In the genomic region with DNA sequence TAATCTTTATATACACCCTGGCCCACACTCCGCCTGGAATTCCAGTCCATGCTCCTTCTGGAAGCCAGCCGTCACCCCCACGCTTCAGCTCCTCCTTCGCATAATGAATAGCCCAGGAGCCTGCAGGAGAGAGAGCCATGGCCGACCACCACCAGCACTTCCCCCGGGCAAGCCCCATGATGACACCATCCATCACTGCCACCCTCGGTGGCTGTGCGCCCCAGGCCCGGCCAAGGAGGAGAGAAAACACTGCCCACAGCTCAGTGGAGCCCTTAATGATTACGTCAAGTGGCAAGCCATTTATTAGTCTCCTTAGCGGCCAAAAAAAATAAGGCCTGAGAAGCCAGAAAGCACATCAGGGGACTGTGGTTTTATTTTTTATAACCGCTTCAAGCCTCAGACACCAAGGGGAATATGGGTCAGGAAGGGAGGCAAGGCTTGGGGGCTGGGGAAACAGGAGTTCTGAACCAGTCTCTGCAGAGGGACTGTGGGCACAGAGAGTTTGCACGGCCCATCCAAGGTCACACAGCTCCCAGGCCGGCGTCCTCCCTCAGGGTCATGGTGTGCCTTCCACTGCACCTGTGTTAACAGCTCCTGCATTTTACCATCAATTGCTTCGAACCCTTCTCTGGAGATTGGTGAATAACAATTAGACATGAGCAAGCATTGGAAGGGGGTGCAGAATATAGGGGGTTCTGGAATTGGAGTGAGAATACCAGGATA, we compare ENCODE assay signal across 19 cellular contexts.
DNase-seq lines count a peak whose midpoint lies in the region; FAIRE-seq and TF ChIP-seq lines count a peak whose summit lies in the region.
"Had no signal": no experiment of that assay in that cellular context is flagged by ENCODE, and none has a peak within 500 bp of the region (broad histone marks: within the 10 kb centered on the region; RNA-seq: fewer than 3 reads in every experiment).

No MANE protein-coding gene starts in this region.

- H3K27me3 Mint-ChIP-seq in endodermal cell (ENCODE audit: insufficient read depth) (no peaks in the 10 kb centered on the region), nephron (ENCODE audit: low read depth) (peaks cover 18% of the 10 kb centered on the region)
- peaks cover 34% of the 10 kb centered on the region for H3K27me3 Mint-ChIP-seq in activated naive CD8-positive, alpha-beta T cell treated with anti-CD3 and anti-CD28 coated beads for 36 hours
- H3K27me3 Mint-ChIP-seq: activated CD4-positive, alpha-beta T cell treated with anti-CD3 and anti-CD28 coated beads, Interleukin-2, amount 10 ng/mL, durations not matched to agents 24 days and 14 days had no signal

- peak; percentile 79 for FAIRE-seq in urothelium cell line (lab: Jason Lieb, UNC)
- FAIRE-seq: A204.1 had no signal

- peak overlapping the region; percentile 81 for H3K27ac Mint-ChIP-seq in endodermal cell
- H3K27ac Mint-ChIP-seq in nephron, result peak overlapping the region; percentile 68 to 94 (median 90)
- no peak overlapping the region for H3K27ac Mint-ChIP-seq in activated naive CD8-positive, alpha-beta T cell treated with anti-CD3 and anti-CD28 coated beads for 36 hours
- H3K27ac Mint-ChIP-seq: activated CD4-positive, alpha-beta T cell treated with anti-CD3 and anti-CD28 coated beads, Interleukin-2, amount 10 ng/mL, durations not matched to agents 24 days and 14 days; immature natural killer cell; stimulated activated naive CD8-positive, alpha-beta T cell treated with anti-CD3 and anti-CD28 coated beads, Interleukin-15, Interleukin-2, amounts not matched to agents 100 ng/mL and 50 ng/mL, for 24 hours; T-helper 17 cell had no signal

- H3K36me3 ChIP-seq in endodermal cell (ENCODE audit: control insufficient read depth, insufficient read depth, low read length), result no peaks in the 10 kb centered on the region
- H3K36me3 ChIP-seq in prostate gland, result no peaks in the 10 kb centered on the region

- 77 to 81% methylated on average over 9 to 16 of the region's 16 CpGs for WGBS in endodermal cell (ENCODE audit: insufficient coverage in 1 of 2, insufficient read length in 1 of 2), 2 experiments
- 45% methylated on average over 16 of the region's 16 CpGs for WGBS in prostate gland

- DNase-seq in SKM-1 treated with dmso at 0.1 percent for 144 hours (lab: John Stamatoyannopoulos, UW; ENCODE audit: unreplicated experiment) (peak; percentile 10), SKM-1 (lab: John Stamatoyannopoulos, UW; ENCODE audit: unreplicated experiment) (no peak), endodermal cell (peak; percentile 61), urothelium cell line (ENCODE audit: low spot score) (no peak), prostate gland (ENCODE audit: low spot score) (no peak), NCI-H510A (lab: John Stamatoyannopoulos, UW) (no peak)
- DNase-seq in activated naive CD8-positive, alpha-beta T cell treated with anti-CD3 and anti-CD28 coated beads for 36 hours, result no peak
- DNase-seq: activated CD4-positive, alpha-beta T cell treated with anti-CD3 and anti-CD28 coated beads, Interleukin-2, amount 10 ng/mL, durations not matched to agents 24 days and 14 days; activated T-cell treated with anti-CD3 and anti-CD28 coated beads, Interleukin-2, amount 50 U/mL, for 1 hour; dorsolateral prefrontal cortex; immature natural killer cell; Karpas-422; NCI-H187 treated with DMSO at 0.1 percent for 48 hours; NCI-H82; RPMI8226; T-helper 17 cell had no signal

- H3K4me3 ChIP-seq in endodermal cell (ENCODE audit: low read length) (no peak overlapping the region), prostate gland (no peak overlapping the region)
- H3K4me3 ChIP-seq: dorsolateral prefrontal cortex had no signal

- H3K4me1 ChIP-seq in endodermal cell (ENCODE audit: control insufficient read depth, insufficient read depth, low read length) (peaks cover 13% of the 10 kb centered on the region), prostate gland (replicated peaks) (no peaks in the 10 kb centered on the region)

- H3K27ac ChIP-seq in endodermal cell (ENCODE audit: low read depth, low read length) (peak overlapping the region; percentile 76), prostate gland (no peak overlapping the region)

- intact Hi-C loops in prostate gland (cut with DNase I), result no loop called here

- no peak for TF ChIP-seq POLR2A in prostate gland (IDR thresholded peaks at IDR 0.05)

- TF ChIP-seq CTCF in endodermal cell (conservative IDR thresholded peaks at IDR 0.05) (no peak), nephron (IDR thresholded peaks at IDR 0.05; ENCODE audit: unreplicated experiment in 3 of 3) (no peak), prostate gland (IDR thresholded peaks at IDR 0.05) (no peak)

- H3K4me1 Mint-ChIP-seq in endodermal cell, result peaks cover 23% of the 10 kb centered on the region
- H3K4me1 Mint-ChIP-seq in nephron, result peaks cover 72% of the 10 kb centered on the region
- H3K4me1 Mint-ChIP-seq in activated naive CD8-positive, alpha-beta T cell treated with anti-CD3 and anti-CD28 coated beads for 36 hours, result no peaks in the 10 kb centered on the region
- H3K4me1 Mint-ChIP-seq: activated CD4-positive, alpha-beta T cell treated with anti-CD3 and anti-CD28 coated beads, Interleukin-2, amount 10 ng/mL, durations not matched to agents 24 days and 14 days; T-helper 17 cell had no signal

- H3K4me3 Mint-ChIP-seq in endodermal cell (no peak overlapping the region), nephron (peak overlapping the region; percentile 3 to 22 (median 10))
- H3K4me3 Mint-ChIP-seq in activated naive CD8-positive, alpha-beta T cell treated with anti-CD3 and anti-CD28 coated beads for 36 hours, result no peak overlapping the region
- H3K4me3 Mint-ChIP-seq: activated CD4-positive, alpha-beta T cell treated with anti-CD3 and anti-CD28 coated beads, Interleukin-2, amount 10 ng/mL, durations not matched to agents 24 days and 14 days; immature natural killer cell; stimulated activated naive CD8-positive, alpha-beta T cell treated with anti-CD3 and anti-CD28 coated beads, Interleukin-15, Interleukin-2, amounts not matched to agents 100 ng/mL and 50 ng/mL, for 24 hours; T-helper 17 cell had no signal

- H3K36me3 Mint-ChIP-seq in endodermal cell (ENCODE audit: low read depth) (peaks cover 2% of the 10 kb centered on the region), nephron (ENCODE audit: low read depth) (peaks cover 7% of the 10 kb centered on the region)
- H3K36me3 Mint-ChIP-seq in activated naive CD8-positive, alpha-beta T cell treated with anti-CD3 and anti-CD28 coated beads for 36 hours, result no peaks in the 10 kb centered on the region
- H3K36me3 Mint-ChIP-seq: immature natural killer cell had no signal

- peaks cover 5% of the 10 kb centered on the region for H3K9me3 ChIP-seq in endodermal cell (ENCODE audit: control insufficient read depth, low read length)
- no peaks in the 10 kb centered on the region for H3K9me3 ChIP-seq in prostate gland

- H3K9me3 Mint-ChIP-seq in endodermal cell (peaks cover 11% of the 10 kb centered on the region), nephron (peaks cover 2% of the 10 kb centered on the region)
- H3K9me3 Mint-ChIP-seq in activated naive CD8-positive, alpha-beta T cell treated with anti-CD3 and anti-CD28 coated beads for 36 hours, result peaks cover 8% of the 10 kb centered on the region

- H3K9ac ChIP-seq in endodermal cell (ENCODE audit: extremely low read depth, low read length, poor library complexity, severe bottlenecking), result no peak overlapping the region

- H3K27me3 ChIP-seq in endodermal cell (ENCODE audit: control insufficient read depth, insufficient read depth, low read length, poor library complexity, severe bottlenecking) (no peaks in the 10 kb centered on the region), prostate gland (replicated peaks; ENCODE audit: insufficient read depth) (no peaks in the 10 kb centered on the region)

Comparison
In these comparisons a context has a peak if more than half of its experiments do, and no peak if none do; other contexts are left out.
1. DNase-seq: peak in SKM-1 treated with dmso at 0.1 percent for 144 hours (single experiment) and endodermal cell (single experiment); none in SKM-1 (single experiment), urothelium cell line (single experiment), prostate gland (single experiment), activated naive CD8-positive, alpha-beta T cell treated with anti-CD3 and anti-CD28 coated beads for 36 hours (single experiment) and NCI-H510A (single experiment).
2. H3K4me3 Mint-ChIP-seq: peak in nephron (3 of 3); none in endodermal cell (single experiment) and activated naive CD8-positive, alpha-beta T cell treated with anti-CD3 and anti-CD28 coated beads for 36 hours (single experiment).